Comparison of ENCODE assay signal across 13 cellular contexts in the genomic region with DNA sequence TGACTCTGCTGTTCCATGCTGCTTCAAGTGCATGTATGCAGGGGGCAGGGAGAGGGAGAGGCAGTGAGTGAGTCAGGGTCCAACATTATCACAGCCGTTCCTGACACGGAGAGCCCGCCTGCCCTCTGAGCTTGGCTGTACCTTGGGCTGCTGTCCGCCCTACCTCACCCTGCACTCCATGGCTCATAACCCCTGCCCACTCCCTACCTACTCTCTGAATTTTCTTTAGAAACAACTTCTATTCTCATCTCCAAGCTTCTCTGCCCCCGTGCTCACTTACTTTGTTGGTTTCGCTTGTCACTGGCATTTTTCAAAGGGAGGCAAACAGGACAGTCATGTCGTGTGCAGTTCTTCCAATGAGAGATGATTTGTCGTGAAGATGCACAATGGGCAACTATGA.
DNase-seq lines count a peak whose midpoint lies in the region; ATAC-seq and TF ChIP-seq lines count a peak whose summit lies in the region.
"Had no signal": no experiment of that assay in that cellular context is flagged by ENCODE, and none has a peak within 500 bp of the region (broad histone marks: within the 10 kb centered on the region; RNA-seq: fewer than 3 reads in every experiment).

No MANE protein-coding gene starts in this region.

- WGBS in aorta, 2 donors, result 89 to 90% methylated on average over 8 of the region's 8 CpGs

- peak overlapping the region; percentile 23 for H3K4me3 Mint-ChIP-seq in CD4-positive, alpha-beta T cell
- H3K4me3 Mint-ChIP-seq in WTC11, result no peak overlapping the region
- H3K4me3 Mint-ChIP-seq in osteocyte (ENCODE audit: unreplicated experiment), result no peak overlapping the region
- H3K4me3 Mint-ChIP-seq: GM23338 had no signal

- intact Hi-C loops in CD4-positive, alpha-beta T cell (cut with DNase I, micrococcal nuclease), result no loop called here
- intact Hi-C loops in aorta (cut with DNase I), result loop anchor here (5.0 kb wide), 2 partner anchors 81 to 86 kb away; no protein-coding TSS in a partner anchor

- H3K27ac ChIP-seq in CD4-positive, alpha-beta T cell (ENCODE audit: low read depth, low read length), result no peak overlapping the region
- H3K27ac ChIP-seq in aorta (ENCODE audit: low read depth in 1 of 2, low read length in 2 of 2), result no peak overlapping the region
- H3K27ac ChIP-seq in substantia nigra (ENCODE audit: low read depth, low read length, poor library complexity, severe bottlenecking), result no peak overlapping the region
- H3K27ac ChIP-seq: A549 had no signal

- peaks cover 0 to 2% of the 10 kb centered on the region in 2 donors for H3K36me3 ChIP-seq in aorta (ENCODE audit: control insufficient read depth in 1 of 2, insufficient read depth in 2 of 2, low read length in 1 of 2)

- H3K27me3 Mint-ChIP-seq in CD4-positive, alpha-beta T cell, result no peaks in the 10 kb centered on the region
- no peaks in the 10 kb centered on the region for H3K27me3 Mint-ChIP-seq in WTC11 (ENCODE audit: low read depth)
- no peaks in the 10 kb centered on the region for H3K27me3 Mint-ChIP-seq in osteocyte (ENCODE audit: unreplicated experiment)
- H3K27me3 Mint-ChIP-seq: CD4-positive, CD25-positive, alpha-beta regulatory T cell; IgD-negative memory B cell had no signal

- TF ChIP-seq CTCF in CD4-positive, alpha-beta T cell (IDR thresholded peaks at IDR 0.05), result no peak
- TF ChIP-seq CTCF in WTC11 (IDR thresholded peaks at IDR 0.05) (no peak), osteocyte (IDR thresholded peaks at IDR 0.05) (no peak)

- CTCF ChIA-PET in CD4-positive, alpha-beta T cell (lab: Charles Lee), result no interaction called here
- CTCF ChIA-PET in WTC11 (lab: Charles Lee), result no interaction called here

- H3K4me3 ChIP-seq in aorta (ENCODE audit: low read length in 2 of 2), result no peak overlapping the region
- H3K4me3 ChIP-seq: A549, GM23338 had no signal

- H3K9me3 ChIP-seq in CD4-positive, alpha-beta T cell (ENCODE audit: control insufficient read depth, low read length), result no peaks in the 10 kb centered on the region
- H3K9me3 ChIP-seq in aorta (ENCODE audit: control insufficient read depth, low read length), result no peaks in the 10 kb centered on the region
- H3K9me3 ChIP-seq: A549 had no signal

- peaks cover 45% of the 10 kb centered on the region for H3K36me3 Mint-ChIP-seq in CD4-positive, alpha-beta T cell (ENCODE audit: low read depth)
- H3K36me3 Mint-ChIP-seq in WTC11 (peaks cover 27% of the 10 kb centered on the region), osteocyte (ENCODE audit: unreplicated experiment) (peaks cover 39% of the 10 kb centered on the region)
- H3K36me3 Mint-ChIP-seq: IgD-negative memory B cell had no signal

- no peak overlapping the region for H3K27ac Mint-ChIP-seq in CD4-positive, alpha-beta T cell
- peak overlapping the region; percentile 55; the same call in 1 of the 2 replicates for H3K27ac Mint-ChIP-seq in WTC11
- H3K27ac Mint-ChIP-seq in osteocyte (ENCODE audit: unreplicated experiment), result no peak overlapping the region
- H3K27ac Mint-ChIP-seq: GM23338 had no signal

- H3K4me1 Mint-ChIP-seq in CD4-positive, alpha-beta T cell (ENCODE audit: low read depth), result peaks cover 78% of the 10 kb centered on the region
- H3K4me1 Mint-ChIP-seq in WTC11 (no peaks in the 10 kb centered on the region), osteocyte (ENCODE audit: unreplicated experiment) (peaks cover 13% of the 10 kb centered on the region)

- ATAC-seq in CD4-positive, alpha-beta T cell (ENCODE audit: poor library complexity), result no peak
- ATAC-seq in WTC11, result no peak
- no peak for ATAC-seq in aorta (ENCODE audit: low FRiP score)
- no peak for ATAC-seq in GM21619 (IDR thresholded peaks at IDR 0.05; ENCODE audit: unreplicated experiment)
- ATAC-seq: A549, GM23338 had no signal

- DNase-seq in CD4-positive, alpha-beta T cell, result no peak
- DNase-seq in WTC11 (ENCODE audit: low spot score) (no peak), osteocyte (ENCODE audit: extremely low spot score, unreplicated experiment) (peak; percentile 42), aorta (no peak), substantia nigra (lab: John Stamatoyannopoulos, UW) (no peak)
- DNase-seq: Calu3; CD4-positive, CD25-positive, alpha-beta regulatory T cell; DMS 273 treated with DMSO at 0.1 percent for 48 hours; H7 had no signal

- POLR2A ChIA-PET in CD4-positive, alpha-beta T cell (lab: Charles Lee), result no interaction called here
- POLR2A ChIA-PET in WTC11 (lab: Charles Lee), result no interaction called here

- H3K9me3 Mint-ChIP-seq in CD4-positive, alpha-beta T cell, result no peaks in the 10 kb centered on the region
- no peaks in the 10 kb centered on the region for H3K9me3 Mint-ChIP-seq in WTC11
- H3K9me3 Mint-ChIP-seq in osteocyte (ENCODE audit: unreplicated experiment), result no peaks in the 10 kb centered on the region
- H3K9me3 Mint-ChIP-seq: CD4-positive, CD25-positive, alpha-beta regulatory T cell; GM23338; IgD-negative memory B cell had no signal

- no peaks in the 10 kb centered on the region for H3K27me3 ChIP-seq in CD4-positive, alpha-beta T cell (ENCODE audit: control insufficient read depth, insufficient read depth, low read length)
- H3K27me3 ChIP-seq in aorta (ENCODE audit: control insufficient read depth in 1 of 2, insufficient read depth in 2 of 2, low read length in 1 of 2), result no peaks in the 10 kb centered on the region

- H3K4me1 ChIP-seq in aorta (ENCODE audit: control insufficient read depth in 1 of 2, insufficient read depth in 2 of 2, low read length in 2 of 2), result peaks cover 2 to 5% of the 10 kb centered on the region in 2 donors
- H3K4me1 ChIP-seq: A549 had no signal

TF ChIP-seq in WTC11, 78 proteins besides CTCF, POLR2A, EP300 and RAD21:
- TF ChIP-seq GTF2I (CRISPR knock-in tag; conservative IDR thresholded peaks at IDR 0.05) (no peak), SMAD3 (CRISPR knock-in tag; IDR thresholded peaks at IDR 0.05; ENCODE audit: borderline replicate concordance) (no peak)
- TF ChIP-seq, protein P1, sequence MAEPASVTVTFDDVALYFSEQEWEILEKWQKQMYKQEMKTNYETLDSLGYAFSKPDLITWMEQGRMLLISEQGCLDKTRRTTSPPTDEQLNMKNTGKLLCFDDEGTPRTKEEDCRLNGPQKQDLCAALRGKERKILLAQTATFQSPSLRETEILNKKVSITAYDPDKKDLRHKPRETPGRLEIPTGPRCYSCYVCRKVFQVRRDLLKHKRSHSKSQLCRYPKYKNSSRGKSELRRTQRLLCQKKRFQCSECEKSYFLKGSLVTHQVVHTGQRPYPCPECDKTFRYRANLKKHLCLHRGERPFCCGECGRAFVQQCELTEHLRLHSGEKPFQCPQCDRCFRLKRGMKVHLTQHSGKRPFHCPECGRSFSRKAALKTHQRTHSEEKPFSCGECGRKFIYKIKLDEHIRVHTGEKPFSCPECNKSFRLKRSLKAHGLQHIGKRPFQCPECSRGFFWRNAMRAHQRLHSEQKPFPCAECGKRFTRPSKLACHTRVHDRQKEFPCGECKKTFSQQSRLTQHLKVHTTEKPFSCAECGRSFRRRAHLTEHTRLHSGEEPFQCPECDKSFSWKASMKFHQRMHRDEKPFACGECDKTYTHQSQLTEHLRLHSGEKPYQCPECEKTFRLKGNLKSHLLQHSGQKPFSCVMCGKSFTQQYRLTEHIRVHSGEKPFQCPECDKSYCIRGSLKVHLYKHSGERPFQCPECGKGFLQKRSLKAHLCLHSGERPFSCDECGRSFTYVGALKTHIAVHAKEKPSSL (CRISPR knock-in tag; conservative IDR thresholded peaks at IDR 0.05), result no peak

Comparison
In these comparisons a context has a peak if more than half of its experiments do, and no peak if none do; other contexts are left out.
1. intact Hi-C loops: an anchor here in aorta (5.0 kb wide); none called in CD4-positive, alpha-beta T cell.